Comparison of ENCODE assay signal across 22 cellular contexts in genomic region chr9:137202966-137203365, GRCh38. TPM values are rescaled to one million over a fixed set of nuclear protein-coding genes. Genes with fewer than 3 reads are reported as not detected.
A peak's percentile ranks its signal among the peaks of the same experiment; 100 is the strongest.
DNase-seq lines count a peak whose midpoint lies in the region; ATAC-seq and TF ChIP-seq lines count a peak whose summit lies in the region.
"Had no signal": no experiment of that assay in that cellular context is flagged by ENCODE, and none has a peak within 500 bp of the region (broad histone marks: within the 10 kb centered on the region; RNA-seq: fewer than 3 reads in every experiment).

No MANE protein-coding gene starts in this region.

- CTCF ChIA-PET in RWPE1 (lab: Yijun Ruan, JAX), result interaction anchor here (1.1 to 2.6 kb wide), 3 partner anchors 24 to 33 kb away, joined by 3 to 10 read pairs (median 10); partner anchors contain the start of gene RNF224

- H2BK12ac ChIP-seq in H9 (ENCODE audit: insufficient read length, low read depth, low read length), result no peak overlapping the region

- H3K4me1 ChIP-seq in endodermal cell (ENCODE audit: control insufficient read depth, insufficient read depth, low read length), result peaks cover 33% of the 10 kb centered on the region
- no peaks in the 10 kb centered on the region; the same call in 1 of the 2 replicates for H3K4me1 ChIP-seq in H9 (ENCODE audit: insufficient read depth, low read length)

- H3K4me3 ChIP-seq in endodermal cell (ENCODE audit: low read length), result no peak overlapping the region
- H3K4me3 ChIP-seq: A549, sigmoid colon, upper lobe of right lung had no signal

- no peak overlapping the region for H3K4ac ChIP-seq in H9 (ENCODE audit: low read depth, low read length)

- H2BK5ac ChIP-seq in H9 (ENCODE audit: insufficient read length, low read length), result no peak overlapping the region

- H3K56ac ChIP-seq in H9 (ENCODE audit: insufficient read length, low read depth, low read length), result no peak overlapping the region

- H4K5ac ChIP-seq in H9 (ENCODE audit: insufficient read length, low read depth, low read length), result no peak overlapping the region

- H2BK15ac ChIP-seq in H9 (ENCODE audit: low read depth, low read length), result no peak overlapping the region

- WGBS in endodermal cell (ENCODE audit: insufficient coverage in 1 of 2, insufficient read length in 1 of 2), 2 experiments, result 94 to 95% methylated on average over 8 of the region's 8 CpGs
- no CpG with 5 or more reads among the region's 8 CpGs for WGBS in H9 (ENCODE audit: extremely low coverage, insufficient read length, low lambda C conversion rate)

- no peak overlapping the region for H3K18ac ChIP-seq in H9 (ENCODE audit: insufficient read length, low read depth, low read length)

- no peak overlapping the region for H3K23ac ChIP-seq in H9 (ENCODE audit: insufficient read length, low read depth, low read length)

- no peak overlapping the region for H3K4me2 ChIP-seq in H9 (ENCODE audit: insufficient read depth, insufficient read length, low read length)

- no peak overlapping the region for H2BK120ac ChIP-seq in H9 (ENCODE audit: low read depth, low read length, poor library complexity, severe bottlenecking)

- H3K9ac ChIP-seq in endodermal cell (ENCODE audit: extremely low read depth, low read length, poor library complexity, severe bottlenecking) (no peak overlapping the region), H9 (ENCODE audit: extremely low read depth, insufficient read length, low read length) (no peak overlapping the region)
- H3K9ac ChIP-seq: parathyroid adenoma had no signal

- H3K9me3 ChIP-seq in endodermal cell (ENCODE audit: control insufficient read depth, low read length) (no peaks in the 10 kb centered on the region), H9 (ENCODE audit: control insufficient read depth, low read depth, low read length) (no peaks in the 10 kb centered on the region)
- H3K9me3 ChIP-seq: A549, sigmoid colon, upper lobe of right lung had no signal

- peak overlapping the region; percentile 99 for H3K27ac ChIP-seq in RWPE1
- no peak overlapping the region for H3K27ac ChIP-seq in endodermal cell (ENCODE audit: low read depth, low read length)
- H3K27ac ChIP-seq in H9 (ENCODE audit: insufficient read length, low read depth, low read length), result no peak overlapping the region
- H3K27ac ChIP-seq: A549, C4-2B, parathyroid adenoma, sigmoid colon, upper lobe of right lung had no signal

- TF ChIP-seq CTCF in RWPE1 (conservative IDR thresholded peaks at IDR 0.05; ENCODE audit: low read depth) (no peak), endodermal cell (conservative IDR thresholded peaks at IDR 0.05) (no peak), H9 (conservative IDR thresholded peaks at IDR 0.05) (no peak)

- H3K27me3 ChIP-seq in endodermal cell (ENCODE audit: control insufficient read depth, insufficient read depth, low read length, poor library complexity, severe bottlenecking) (no peaks in the 10 kb centered on the region), H9 (ENCODE audit: insufficient read depth, low read length) (no peaks in the 10 kb centered on the region)
- H3K27me3 ChIP-seq: sigmoid colon, upper lobe of right lung had no signal

- H4K91ac ChIP-seq in H9 (ENCODE audit: insufficient read length, low read depth, low read length), result no peak overlapping the region

- H3K4me1 Mint-ChIP-seq in activated naive CD4-positive, alpha-beta T cell treated with anti-CD3 and anti-CD28 coated beads, Interleukin-2, amount 50 U/mL, for 24 hours, result peaks cover 37% of the 10 kb centered on the region
- H3K4me1 Mint-ChIP-seq in endodermal cell (peaks cover 31% of the 10 kb centered on the region), H9 (peaks cover 25 to 41% of the 10 kb centered on the region in 2 experiments)
- peaks cover 66% of the 10 kb centered on the region for H3K4me1 Mint-ChIP-seq in stimulated activated memory B cell treated with anti-CD40 and anti-IgM and Interleukin-4, amounts not matched to agents 10 μg/mL and 1 μg/mL and 100 μg/mL, for 72 hours

- POLR2A ChIA-PET in RWPE1 (lab: Yijun Ruan, JAX; ENCODE audit: low non-redundant PET), result no interaction called here

- peaks cover 6% of the 10 kb centered on the region for H3K36me3 ChIP-seq in endodermal cell (ENCODE audit: control insufficient read depth, insufficient read depth, low read length)
- H3K36me3 ChIP-seq: upper lobe of right lung had no signal

- H3T11ph ChIP-seq in H9 (ENCODE audit: low read length), result no peak overlapping the region

- no peaks in the 10 kb centered on the region for H3K9me3 Mint-ChIP-seq in activated naive CD4-positive, alpha-beta T cell treated with anti-CD3 and anti-CD28 coated beads, Interleukin-2, amount 50 U/mL, for 24 hours
- no peaks in the 10 kb centered on the region for H3K9me3 Mint-ChIP-seq in endodermal cell
- H3K9me3 Mint-ChIP-seq in stimulated activated memory B cell treated with anti-CD40 and anti-IgM and Interleukin-4, amounts not matched to agents 10 μg/mL and 1 μg/mL and 100 μg/mL, for 72 hours, result no peaks in the 10 kb centered on the region
- H3K9me3 Mint-ChIP-seq in H9, result no peaks in the 10 kb centered on the region
- H3K9me3 Mint-ChIP-seq: natural killer cell had no signal

- DNase-seq in activated naive CD4-positive, alpha-beta T cell treated with Interleukin-2 at 50 U/mL for 16 hours, result no peak
- DNase-seq in RWPE1 (ENCODE audit: low spot score) (no peak), endodermal cell (no peak), H9 (no peak), SKM-1 (lab: John Stamatoyannopoulos, UW; ENCODE audit: unreplicated experiment) (no peak)
- DNase-seq in activated CD8-positive, alpha-beta memory T cell treated with anti-CD3 and anti-CD28 coated beads, Interleukin-2, amount 50 U/mL, for 48 hours, result no peak
- DNase-seq: head of caudate nucleus; left colon; natural killer cell; NCI-H1417; NCI-H526; sigmoid colon; stimulated activated CD8-positive, alpha-beta memory T cell treated with anti-CD3 and anti-CD28 coated beads, Interleukin-4, amount 100 ng/mL, for 48 hours; substantia nigra; T-helper 1 cell; upper lobe of right lung had no signal

- H4K20me1 ChIP-seq in H9 (ENCODE audit: control insufficient read depth, insufficient read depth, insufficient read length), result no peaks in the 10 kb centered on the region

- no peak overlapping the region for H4K8ac ChIP-seq in H9 (replicated peaks; ENCODE audit: insufficient read length, low read depth, low read length)

- peaks cover 13% of the 10 kb centered on the region; the same call in 1 of the 2 replicates for H3K79me2 ChIP-seq in H9 (ENCODE audit: insufficient read depth, low read length)

- H3K27me3 Mint-ChIP-seq in activated naive CD4-positive, alpha-beta T cell treated with anti-CD3 and anti-CD28 coated beads, Interleukin-2, amount 50 U/mL, for 24 hours, result no peaks in the 10 kb centered on the region
- H3K27me3 Mint-ChIP-seq in endodermal cell (ENCODE audit: insufficient read depth), result no peaks in the 10 kb centered on the region
- no peaks in the 10 kb centered on the region for H3K27me3 Mint-ChIP-seq in stimulated activated memory B cell treated with anti-CD40 and anti-IgM and Interleukin-4, amounts not matched to agents 10 μg/mL and 1 μg/mL and 100 μg/mL, for 72 hours
- H3K27me3 Mint-ChIP-seq in H9 (ENCODE audit: low read depth), result peaks cover 2% of the 10 kb centered on the region; the same call in 1 of the 2 replicates

- no peak overlapping the region for H3K27ac Mint-ChIP-seq in activated naive CD4-positive, alpha-beta T cell treated with anti-CD3 and anti-CD28 coated beads, Interleukin-2, amount 50 U/mL, for 24 hours
- H3K27ac Mint-ChIP-seq in endodermal cell, result no peak overlapping the region
- no peak overlapping the region for H3K27ac Mint-ChIP-seq in stimulated activated memory B cell treated with anti-CD40 and anti-IgM and Interleukin-4, amounts not matched to agents 10 μg/mL and 1 μg/mL and 100 μg/mL, for 72 hours
- no peak overlapping the region for H3K27ac Mint-ChIP-seq in H9

- H2AFZ ChIP-seq in H9 (ENCODE audit: low read length), result no peak overlapping the region
- H2AFZ ChIP-seq: parathyroid adenoma had no signal

- peak overlapping the region; percentile 11 for H3K4me3 Mint-ChIP-seq in activated naive CD4-positive, alpha-beta T cell treated with anti-CD3 and anti-CD28 coated beads, Interleukin-2, amount 50 U/mL, for 24 hours
- H3K4me3 Mint-ChIP-seq in endodermal cell (peak overlapping the region; percentile 10), H9 (peak overlapping the region in 1 of 2 experiments; percentile 42; a peak in 3 of 5 replicates)
- peak overlapping the region; percentile 31 for H3K4me3 Mint-ChIP-seq in stimulated activated memory B cell treated with anti-CD40 and anti-IgM and Interleukin-4, amounts not matched to agents 10 μg/mL and 1 μg/mL and 100 μg/mL, for 72 hours

- no peak overlapping the region for H3K14ac ChIP-seq in H9 (ENCODE audit: insufficient read depth, low read length)

- no peak overlapping the region for H2BK20ac ChIP-seq in H9 (ENCODE audit: low read depth, low read length, poor library complexity, severe bottlenecking)

- H3K36me3 Mint-ChIP-seq in activated naive CD4-positive, alpha-beta T cell treated with anti-CD3 and anti-CD28 coated beads, Interleukin-2, amount 50 U/mL, for 24 hours, result no peaks in the 10 kb centered on the region
- H3K36me3 Mint-ChIP-seq in endodermal cell (ENCODE audit: low read depth) (peaks cover 14% of the 10 kb centered on the region), H9 (ENCODE audit: insufficient read depth in 1 of 3, low read depth in 3 of 3) (peaks cover 6 to 20% (median 13%) of the 10 kb centered on the region in 3 experiments)
- peaks cover 20% of the 10 kb centered on the region for H3K36me3 Mint-ChIP-seq in stimulated activated memory B cell treated with anti-CD40 and anti-IgM and Interleukin-4, amounts not matched to agents 10 μg/mL and 1 μg/mL and 100 μg/mL, for 72 hours
- H3K36me3 Mint-ChIP-seq: natural killer cell had no signal

- no peak for ATAC-seq in stimulated activated memory B cell treated with anti-CD40 and anti-IgM and Interleukin-4, amounts not matched to agents 10 μg/mL and 1 μg/mL and 100 μg/mL, for 72 hours
- ATAC-seq: A549, left colon, natural killer cell, Right ventricle myocardium inferior, upper lobe of right lung had no signal

- peaks cover 23% of the 10 kb centered on the region for H3K79me1 ChIP-seq in H9 (ENCODE audit: insufficient read depth, low read depth, low read length, poor library complexity, severe bottlenecking)

- peaks cover 8% of the 10 kb centered on the region for H3K23me2 ChIP-seq in H9 (ENCODE audit: insufficient read length, low read depth, low read length, poor library complexity, severe bottlenecking)

- H2AK5ac ChIP-seq in H9 (ENCODE audit: insufficient read length, low read length), result no peak overlapping the region

RNA-seq across cellular contexts. Expression of gene TPRN, which starts 2.4 kb away (rescaled TPM):
- total RNA-seq in endodermal cell, result 10 to 100 TPM; 19.0 to 23.9 TPM
- 12.1 TPM for polyA plus RNA-seq in endodermal cell (2013, experiment 1 of 2)
- polyA plus RNA-seq in endodermal cell (2013, experiment 2 of 2), result 11.0 TPM
- 30.7 and 32.0 TPM in 2 replicates for total RNA-seq in H9 (2021)

RNA-seq across cellular contexts. Expression of gene TMEM203, which starts 2.5 kb away (rescaled TPM):
- 10 to 100 TPM; 34.0 to 39.5 TPM for total RNA-seq in endodermal cell
- polyA plus RNA-seq in endodermal cell (2013, experiment 1 of 2), result 35.7 TPM
- 31.0 TPM for polyA plus RNA-seq in endodermal cell (2013, experiment 2 of 2)
- 34.1 and 35.5 TPM in 2 replicates for total RNA-seq in H9 (2021)

RNA-seq across cellular contexts. Expression of gene NDOR1, which starts 2.5 kb away (rescaled TPM):
- total RNA-seq in endodermal cell (10 to 100 TPM; 39.2 to 41.4 TPM), H9 (2021) (44.1 and 45.3 TPM in 2 replicates)
- polyA plus RNA-seq in endodermal cell (2013, experiment 1 of 2), result 21.2 TPM
- 18.1 TPM for polyA plus RNA-seq in endodermal cell (2013, experiment 2 of 2)

RNA-seq across cellular contexts. Expression of gene SSNA1, which starts 14.5 kb away (rescaled TPM):
- total RNA-seq in endodermal cell (10 to 100 TPM; 66.5 to 67.7 TPM), H9 (2021) (69.2 and 69.4 TPM in 2 replicates)
- 58.8 TPM for polyA plus RNA-seq in endodermal cell (2013, experiment 1 of 2)
- polyA plus RNA-seq in endodermal cell (2013, experiment 2 of 2), result 62.8 TPM

RNA-seq across cellular contexts. Expression of gene ANAPC2, which starts 14.6 kb away (rescaled TPM):
- total RNA-seq in endodermal cell (10 to 100 TPM; 66.5 to 69.2 TPM), H9 (2021) (54.8 and 54.9 TPM in 2 replicates)
- polyA plus RNA-seq in endodermal cell (2013, experiment 1 of 2), result 40.0 TPM
- polyA plus RNA-seq in endodermal cell (2013, experiment 2 of 2), result 33.2 TPM
